In the genomic region with DNA sequence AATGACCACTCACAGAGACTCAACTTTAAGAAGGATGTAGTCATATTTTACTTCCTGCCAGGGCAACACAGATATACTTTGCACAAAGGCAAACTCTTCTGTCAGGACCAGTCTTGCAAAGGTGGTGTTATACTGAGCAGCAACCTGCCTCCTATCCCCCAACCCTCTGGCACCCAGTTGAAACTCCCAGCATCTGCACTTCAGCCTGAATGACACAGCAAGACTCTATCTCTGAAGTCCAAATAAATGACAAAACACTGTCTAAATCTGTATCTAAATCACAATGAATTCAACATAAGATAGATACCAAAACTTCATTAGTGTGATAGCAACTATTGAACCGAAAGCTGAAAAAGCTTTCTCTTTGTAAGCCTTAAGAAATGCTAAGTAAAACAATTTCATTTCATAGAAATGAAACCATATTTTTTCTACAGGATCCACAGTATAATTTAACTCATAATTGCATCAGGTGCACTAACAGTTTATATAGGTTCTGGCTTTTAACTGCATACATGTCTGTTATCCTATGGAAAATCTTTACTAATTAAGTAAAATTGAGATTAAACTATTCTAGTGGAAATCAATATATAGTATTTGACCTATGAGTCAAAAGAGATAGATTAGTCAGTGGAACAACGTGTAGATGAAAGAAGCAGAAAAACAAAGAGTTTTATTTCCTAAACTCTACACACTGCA, we compare ENCODE assay signal across 16 cellular contexts.
A peak's percentile ranks its signal among the peaks of the same experiment; 100 is the strongest.
DNase-seq lines count a peak whose midpoint lies in the region; ATAC-seq and TF ChIP-seq lines count a peak whose summit lies in the region.
"Had no signal": no experiment of that assay in that cellular context is flagged by ENCODE, and none has a peak within 500 bp of the region (broad histone marks: within the 10 kb centered on the region; RNA-seq: fewer than 3 reads in every experiment).

No MANE protein-coding gene starts in this region.

- no peaks in the 10 kb centered on the region for H3K9me3 Mint-ChIP-seq in T-helper 2 cell treated with Interferon-gamma antibody and Interleukin-4, amounts not matched to agents 5 μg/mL and 100 μg/mL, for 36 hours
- H3K9me3 Mint-ChIP-seq in endothelial cell (ENCODE audit: unreplicated experiment), result no peaks in the 10 kb centered on the region

- intact Hi-C loops in lower leg skin (cut with DNase I; ENCODE audit: low total_unique reads), result no loop called here

- H3K27me3 Mint-ChIP-seq in T-helper 2 cell treated with Interferon-gamma antibody and Interleukin-4, amounts not matched to agents 5 μg/mL and 100 μg/mL, for 36 hours (ENCODE audit: low read depth), result no peaks in the 10 kb centered on the region
- H3K27me3 Mint-ChIP-seq in endothelial cell (ENCODE audit: unreplicated experiment), result no peaks in the 10 kb centered on the region

- TF ChIP-seq CTCF in endothelial cell (IDR thresholded peaks at IDR 0.05; ENCODE audit: unreplicated experiment) (no peak), lower leg skin (IDR thresholded peaks at IDR 0.05) (no peak), GM10266 (IDR thresholded peaks at IDR 0.05; ENCODE audit: control insufficient read depth, insufficient read depth, low read depth, missing control alignments) (no peak)

- peak overlapping the region; percentile 100 for H3K27ac Mint-ChIP-seq in T-helper 2 cell treated with Interferon-gamma antibody and Interleukin-4, amounts not matched to agents 5 μg/mL and 100 μg/mL, for 36 hours
- H3K27ac Mint-ChIP-seq in endothelial cell (ENCODE audit: unreplicated experiment), result peak overlapping the region; percentile 5

- peak overlapping the region; percentile 83 for H3K4me3 Mint-ChIP-seq in T-helper 2 cell treated with Interferon-gamma antibody and Interleukin-4, amounts not matched to agents 5 μg/mL and 100 μg/mL, for 36 hours
- no peak overlapping the region for H3K4me3 Mint-ChIP-seq in endothelial cell (ENCODE audit: unreplicated experiment)
- H3K4me3 Mint-ChIP-seq: neural crest cell had no signal

- ATAC-seq in GM18867 (IDR thresholded peaks at IDR 0.05; ENCODE audit: unreplicated experiment) (peak; percentile 60), GM21717 (IDR thresholded peaks at IDR 0.05; ENCODE audit: unreplicated experiment) (peak; percentile 43)
- ATAC-seq: left colon had no signal

- peaks cover 13% of the 10 kb centered on the region for H3K36me3 Mint-ChIP-seq in T-helper 2 cell treated with Interferon-gamma antibody and Interleukin-4, amounts not matched to agents 5 μg/mL and 100 μg/mL, for 36 hours (ENCODE audit: low read depth)
- no peaks in the 10 kb centered on the region for H3K36me3 Mint-ChIP-seq in endothelial cell (ENCODE audit: low read depth, unreplicated experiment)

- H3K4me1 Mint-ChIP-seq in T-helper 2 cell treated with Interferon-gamma antibody and Interleukin-4, amounts not matched to agents 5 μg/mL and 100 μg/mL, for 36 hours (ENCODE audit: low read depth), result peaks cover 61% of the 10 kb centered on the region
- H3K4me1 Mint-ChIP-seq in endothelial cell (ENCODE audit: unreplicated experiment), result peaks cover 31% of the 10 kb centered on the region
- H3K4me1 Mint-ChIP-seq: neural crest cell had no signal

- WGBS in lower leg skin, 2 donors, result 90 to 95% methylated on average over 2 of the region's 2 CpGs

- no peak for TF ChIP-seq POLR2A in lower leg skin (IDR thresholded peaks at IDR 0.05)

- no peak overlapping the region for H3K4me3 ChIP-seq in lower leg skin (ENCODE audit: low read depth, poor library complexity, severe bottlenecking)
- H3K4me3 ChIP-seq: PC-9, upper lobe of left lung had no signal

- DNase-seq in T-helper 2 cell treated with Interferon-gamma antibody and Interleukin-4, amounts not matched to agents 5 μg/mL and 100 μg/mL, for 36 hours (ENCODE audit: low spot score), result peak; percentile 31
- DNase-seq in endothelial cell (ENCODE audit: low spot score) (no peak), anterior cingulate cortex (lab: John Stamatoyannopoulos, UW) (no peak), lower leg skin (ENCODE audit: low spot score in 2 of 2) (no peak), GM10266 (ENCODE audit: extremely low spot score) (no peak), germinal center (ENCODE audit: low spot score) (no peak)
- DNase-seq: glutamatergic neuron, GOT3, left colon, NCI-H1092, NCI-H510A, PC-9, upper lobe of left lung had no signal
